Comparison of ENCODE assay signal across 31 cellular contexts in the genomic region with DNA sequence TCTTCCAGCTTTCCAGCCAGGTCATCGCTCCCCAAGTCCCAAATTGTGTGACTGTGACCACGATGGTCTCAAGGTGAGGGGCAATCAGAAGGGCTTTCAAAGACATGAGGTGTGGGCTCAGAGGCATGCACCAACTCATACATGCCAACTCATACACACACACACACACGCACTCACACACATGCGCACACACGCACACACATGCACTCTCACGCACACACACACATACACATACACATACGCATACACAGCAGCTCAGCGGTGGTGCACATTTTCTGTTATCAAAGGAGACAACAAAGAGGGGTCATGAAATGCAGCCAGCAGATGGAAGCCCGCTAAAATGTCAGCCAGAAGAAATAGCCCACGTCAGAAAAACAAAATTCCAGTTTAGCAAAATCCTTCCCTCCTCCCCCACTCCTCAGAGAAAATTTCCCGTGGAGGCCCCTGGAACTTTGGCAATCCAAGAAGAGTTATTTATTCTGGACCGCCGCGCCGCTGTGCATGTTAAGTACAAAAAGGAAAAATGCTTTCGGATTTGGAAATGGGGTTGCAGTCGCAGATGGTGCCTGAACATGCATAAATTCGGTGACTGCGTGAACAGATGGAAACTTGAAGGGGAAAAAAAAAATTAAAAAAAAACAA.
DNase-seq lines count a peak whose midpoint lies in the region; ATAC-seq and TF ChIP-seq lines count a peak whose summit lies in the region.
"Had no signal": no experiment of that assay in that cellular context is flagged by ENCODE, and none has a peak within 500 bp of the region (broad histone marks: within the 10 kb centered on the region; RNA-seq: fewer than 3 reads in every experiment).

No MANE protein-coding gene starts in this region.

- no peaks in the 10 kb centered on the region for H3K4me1 Mint-ChIP-seq in CD8-positive, alpha-beta memory T cell
- H3K4me1 Mint-ChIP-seq: activated naive CD8-positive, alpha-beta T cell treated with anti-CD3 and anti-CD28 coated beads, Interleukin-2, amount 10 ng/mL, durations not matched to agents 7 days and 5 days; B cell; naive B cell; stimulated activated naive B cell treated with anti-CD40 and anti-IgM and Interleukin-4, amounts not matched to agents 10 μg/mL and 1 μg/mL and 100 μg/mL, for 72 hours had no signal

- peak overlapping the region; percentile 68 for H4K91ac ChIP-seq in neuronal stem cell (ENCODE audit: low read depth, low read length, poor library complexity)

- no peaks in the 10 kb centered on the region for H3K79me1 ChIP-seq in neuronal stem cell (ENCODE audit: low read depth, low read length)

- CTCF ChIA-PET in CD8-positive, alpha-beta memory T cell (lab: Charles Lee), result no interaction called here

- H3K23ac ChIP-seq in neuronal stem cell (ENCODE audit: low read depth, low read length, poor library complexity), result no peak overlapping the region

- no peak overlapping the region for H3K9ac ChIP-seq in neuronal stem cell (ENCODE audit: low read depth, low read length, poor library complexity)

- no peak overlapping the region for H3K27ac Mint-ChIP-seq in CD8-positive, alpha-beta memory T cell
- H3K27ac Mint-ChIP-seq: activated naive CD8-positive, alpha-beta T cell treated with anti-CD3 and anti-CD28 coated beads, Interleukin-2, amount 10 ng/mL, durations not matched to agents 7 days and 5 days; activated T-helper 2 cell treated with anti-CD3 and anti-CD28 coated beads, Interferon-gamma antibody, Interleukin-2, Interleukin-4, amounts not matched to agents 10 μg/mL and 5 μg/mL and 100 μg/mL, durations not matched to agents 14 hours and 24 hours and 36 hours; B cell; effector memory CD8-positive, alpha-beta T cell; stimulated activated naive B cell treated with anti-CD40 and anti-IgM and Interleukin-4, amounts not matched to agents 10 μg/mL and 1 μg/mL and 100 μg/mL, for 72 hours had no signal

- H3K18ac ChIP-seq in neuronal stem cell (ENCODE audit: low read length), result peak overlapping the region; percentile 74

- no peaks in the 10 kb centered on the region for H3K36me3 Mint-ChIP-seq in CD8-positive, alpha-beta memory T cell
- H3K36me3 Mint-ChIP-seq: activated naive CD8-positive, alpha-beta T cell treated with anti-CD3 and anti-CD28 coated beads, Interleukin-2, amount 10 ng/mL, durations not matched to agents 7 days and 5 days; naive B cell; stimulated activated naive B cell treated with anti-CD40 and anti-IgM and Interleukin-4, amounts not matched to agents 10 μg/mL and 1 μg/mL and 100 μg/mL, for 72 hours had no signal

- no peak overlapping the region for H2BK12ac ChIP-seq in neuronal stem cell (ENCODE audit: low read length)

- H2BK15ac ChIP-seq in neuronal stem cell (ENCODE audit: low read length), result peak overlapping the region; percentile 38

- H3K9me3 ChIP-seq in heart right ventricle (no peaks in the 10 kb centered on the region), neuronal stem cell (replicated peaks in 1 of 2; ENCODE audit: control insufficient read depth in 2 of 2, insufficient read depth in 1 of 2, low read depth in 1 of 2, low read length in 2 of 2) (no peaks in the 10 kb centered on the region)
- no peaks in the 10 kb centered on the region for H3K9me3 ChIP-seq in CD8-positive, alpha-beta memory T cell (ENCODE audit: low read length)
- H3K9me3 ChIP-seq: MG63, prostate gland, thyroid gland had no signal

- H3K4me3 ChIP-seq in heart right ventricle (no peak overlapping the region), dorsolateral prefrontal cortex (peak overlapping the region in 3 of 59 donors; percentile 1 to 10 (median 7)), neuronal stem cell (ENCODE audit: low read length in 2 of 2) (peak overlapping the region in 1 of 2 donors; percentile 15)
- no peak overlapping the region for H3K4me3 ChIP-seq in CD8-positive, alpha-beta memory T cell (ENCODE audit: low read length)
- H3K4me3 ChIP-seq: MG63, prostate gland, thyroid gland had no signal

- H2BK120ac ChIP-seq in neuronal stem cell (ENCODE audit: low read depth, low read length), result peak overlapping the region; percentile 10

- peaks cover 0 to 4% (median 0%) of the 10 kb centered on the region in 9 donors for H3K4me1 ChIP-seq in heart right ventricle
- H3K4me1 ChIP-seq in neuronal stem cell (ENCODE audit: control insufficient read depth in 2 of 2, insufficient read depth in 1 of 2, low read depth in 1 of 2, low read length in 2 of 2), result peaks cover 0 to 9% of the 10 kb centered on the region in 2 donors
- no peaks in the 10 kb centered on the region for H3K4me1 ChIP-seq in CD8-positive, alpha-beta memory T cell (ENCODE audit: insufficient read depth, low read length)
- H3K4me1 ChIP-seq: prostate gland, thyroid gland had no signal

- peaks cover 0 to 25% (median 13%) of the 10 kb centered on the region in 7 donors for H3K27me3 ChIP-seq in heart right ventricle
- H3K27me3 ChIP-seq in dorsolateral prefrontal cortex, result no peaks in the 10 kb centered on the region
- H3K27me3 ChIP-seq in neuronal stem cell (ENCODE audit: control insufficient read depth in 3 of 3, insufficient read depth in 3 of 3, low read depth in 1 of 3, low read length in 3 of 3), result peaks cover 0 to 12% (median 0%) of the 10 kb centered on the region in 3 experiments
- H3K27me3 ChIP-seq in CD8-positive, alpha-beta memory T cell (ENCODE audit: insufficient read depth, low read length, poor library complexity, severe bottlenecking), result no peaks in the 10 kb centered on the region
- H3K27me3 ChIP-seq: MG63, thyroid gland had no signal

- TF ChIP-seq CTCF in heart right ventricle (IDR thresholded peaks at IDR 0.05), result no peak
- TF ChIP-seq CTCF in dorsolateral prefrontal cortex (IDR thresholded peaks at IDR 0.05 in 54 of 56, conservative IDR thresholded peaks at IDR 0.05 in 2 of 56; ENCODE audit: low read depth in 1 of 56, partially characterized antibody in 56 of 56), result no peak

- H3K36me3 ChIP-seq in heart right ventricle (no peaks in the 10 kb centered on the region), neuronal stem cell (replicated peaks in 1 of 2; ENCODE audit: control insufficient read depth in 2 of 2, insufficient read depth in 2 of 2, low read length in 2 of 2) (no peaks in the 10 kb centered on the region)
- no peaks in the 10 kb centered on the region for H3K36me3 ChIP-seq in CD8-positive, alpha-beta memory T cell (ENCODE audit: insufficient read depth, low read length)
- H3K36me3 ChIP-seq: MG63, prostate gland, thyroid gland had no signal

- no peaks in the 10 kb centered on the region for H3K9me3 Mint-ChIP-seq in CD8-positive, alpha-beta memory T cell
- H3K9me3 Mint-ChIP-seq: activated naive CD8-positive, alpha-beta T cell treated with anti-CD3 and anti-CD28 coated beads, Interleukin-2, amount 10 ng/mL, durations not matched to agents 7 days and 5 days; activated T-helper 2 cell treated with anti-CD3 and anti-CD28 coated beads, Interferon-gamma antibody, Interleukin-2, Interleukin-4, amounts not matched to agents 10 μg/mL and 5 μg/mL and 100 μg/mL, durations not matched to agents 14 hours and 24 hours and 36 hours; effector memory CD8-positive, alpha-beta T cell had no signal

- H3K14ac ChIP-seq in neuronal stem cell (ENCODE audit: low read length), result peak overlapping the region; percentile 59

- intact Hi-C loops in heart right ventricle (cut with DNase I), result no loop called here
- intact Hi-C loops in Right ventricle myocardium superior (cut with DNase I), result no loop called here
- intact Hi-C loops in dorsolateral prefrontal cortex (cut with DNase I), result no loop called here

- H3K4ac ChIP-seq in neuronal stem cell (ENCODE audit: low read length), result no peak overlapping the region

- H4K8ac ChIP-seq in neuronal stem cell (ENCODE audit: low read depth, low read length), result no peak overlapping the region

- WGBS in heart right ventricle, 2 donors, result 57 to 68% methylated on average over 19 of the region's 19 CpGs
- no CpG with 5 or more reads among the region's 19 CpGs for WGBS in neuronal stem cell (ENCODE audit: extremely low coverage in 2 of 2, insufficient read length in 2 of 2, insufficient replicate concordance in 1 of 2), 2 donors

- H3K4me3 Mint-ChIP-seq in CD8-positive, alpha-beta memory T cell, result peak overlapping the region in 1 of 7 donors; percentile 3
- H3K4me3 Mint-ChIP-seq: activated naive CD8-positive, alpha-beta T cell treated with anti-CD3 and anti-CD28 coated beads, Interleukin-2, amount 10 ng/mL, durations not matched to agents 7 days and 5 days; B cell; effector memory CD8-positive, alpha-beta T cell; naive B cell; stimulated activated naive B cell treated with anti-CD40 and anti-IgM and Interleukin-4, amounts not matched to agents 10 μg/mL and 1 μg/mL and 100 μg/mL, for 72 hours had no signal

- H2AFZ ChIP-seq in neuronal stem cell (ENCODE audit: low read length), result no peak overlapping the region

- peak overlapping the region in 1 of 10 donors; percentile 1 for H3K27ac ChIP-seq in heart right ventricle
- H3K27ac ChIP-seq in dorsolateral prefrontal cortex, result peak overlapping the region in 50 of 59 donors; percentile 8 to 88 (median 72)
- H3K27ac ChIP-seq in neuronal stem cell (replicated peaks; ENCODE audit: low read length), result no peak overlapping the region
- no peak overlapping the region for H3K27ac ChIP-seq in CD8-positive, alpha-beta memory T cell (ENCODE audit: low read depth, low read length)
- H3K27ac ChIP-seq: 22Rv1, prostate gland, thyroid gland, VCaP had no signal

- DNase-seq in heart right ventricle (peak in 1 of 2 donors; percentile 20), Right ventricle myocardium superior (no peak), dorsolateral prefrontal cortex (peak in 7 of 10 donors; percentile 22 to 79 (median 71)), neuronal stem cell (ENCODE audit: low spot score) (no peak), ureter (ENCODE audit: low spot score) (peak; percentile 51), NCI-H1048 (lab: John Stamatoyannopoulos, UW) (no peak)
- DNase-seq in CD8-positive, alpha-beta memory T cell, result no peak
- DNase-seq: activated CD4-positive, alpha-beta T cell treated with anti-CD3 and anti-CD28 coated beads, Interleukin-2, amount 50 U/mL, for 1 hour; activated CD8-positive, alpha-beta memory T cell treated with anti-CD3 and anti-CD28 coated beads, Interleukin-2, amount 50 U/mL, for 48 hours; activated naive CD8-positive, alpha-beta T cell treated with anti-CD3 and anti-CD28 coated beads, Interleukin-2, amount 10 ng/mL, durations not matched to agents 7 days and 5 days; DMS79; effector memory CD8-positive, alpha-beta T cell; foreskin melanocyte; kidney; mesenchymal stem cell; MG63; naive B cell; NCI-H1436; NCI-H526; small intestine; stimulated activated CD4-positive, alpha-beta T cell treated with anti-CD3 and anti-CD28 coated beads, Interleukin-2, amount 100 ng/mL, for 24 hours; stimulated activated naive B cell treated with anti-CD40 and anti-IgM and Interleukin-4, amounts not matched to agents 10 μg/mL and 1 μg/mL and 100 μg/mL, for 72 hours; T-helper 2 cell; thyroid gland had no signal

- no peak overlapping the region for H2BK5ac ChIP-seq in neuronal stem cell (ENCODE audit: low read length)

- peaks cover 0 to 7% of the 10 kb centered on the region in 2 donors for H3K27me3 Mint-ChIP-seq in CD8-positive, alpha-beta memory T cell

- peak overlapping the region; percentile 53 for H2AK5ac ChIP-seq in neuronal stem cell (ENCODE audit: low read depth, low read length)

- peak in 5 of 8 donors; percentile 24 to 44 (median 32) for ATAC-seq in heart right ventricle
- no peak for ATAC-seq in Right ventricle myocardium superior (ENCODE audit: poor library complexity)
- no peak for ATAC-seq in HG02759 (IDR thresholded peaks at IDR 0.05; ENCODE audit: unreplicated experiment)
- ATAC-seq: effector memory CD8-positive, alpha-beta T cell; esophagus mucosa; stimulated activated naive B cell treated with anti-CD40 and anti-IgM and Interleukin-4, amounts not matched to agents 10 μg/mL and 1 μg/mL and 100 μg/mL, for 72 hours had no signal

- no peak overlapping the region for H3K4me2 ChIP-seq in neuronal stem cell (ENCODE audit: insufficient read depth, low read length, poor library complexity, severe bottlenecking)

- POLR2A ChIA-PET in CD8-positive, alpha-beta memory T cell (lab: Charles Lee), result no interaction called here

Comparison
In these comparisons a context has a peak if more than half of its experiments do, and no peak if none do; other contexts are left out.
1. ATAC-seq: peak in heart right ventricle (5 of 8); none in Right ventricle myocardium superior (single experiment) and HG02759 (single experiment).
2. DNase-seq: peak in dorsolateral prefrontal cortex (7 of 10) and ureter (single experiment); none in Right ventricle myocardium superior (single experiment), neuronal stem cell (single experiment), NCI-H1048 (single experiment) and CD8-positive, alpha-beta memory T cell (0 of 5).
3. H3K27ac ChIP-seq: peak in dorsolateral prefrontal cortex (50 of 59); none in neuronal stem cell (single experiment) and CD8-positive, alpha-beta memory T cell (single experiment).